9 cellular contexts compared by ENCODE assay signal in genomic region chr1:160789702-160790611, GRCh38. TPM values are rescaled to one million over a fixed set of nuclear protein-coding genes. Genes with fewer than 3 reads are reported as not detected.
DNase-seq lines count a peak whose midpoint lies in the region; ATAC-seq, FAIRE-seq and TF ChIP-seq lines count a peak whose summit lies in the region.
"Had no signal": no experiment of that assay in that cellular context is flagged by ENCODE, and none has a peak within 500 bp of the region (broad histone marks: within the 10 kb centered on the region; RNA-seq: fewer than 3 reads in every experiment).

No MANE protein-coding gene starts in this region.

- no peak overlapping the region for H3K4me3 ChIP-seq in HepG2 (replicated peaks in 1 of 3; ENCODE audit: insufficient read depth in 1 of 3, low read depth in 2 of 3, low read length in 3 of 3)

- no peaks in the 10 kb centered on the region for H3K27me3 ChIP-seq in HepG2 (ENCODE audit: control insufficient read depth in 1 of 2, insufficient read depth in 2 of 2, low read length in 2 of 2)
- no peaks in the 10 kb centered on the region for H3K27me3 ChIP-seq in foreskin keratinocyte

- no peaks in the 10 kb centered on the region for H3K9me3 ChIP-seq in HepG2 (ENCODE audit: low read length)

- in situ Hi-C loops in HepG2 (cut with HindIII; ENCODE audit: extremely low pct_ligation_motif_present, low pct_unique_long_range_greater_than_20kb) = no loop called here

- 58% methylated on average over 13 of the region's 13 CpGs for whole genome bisulfite sequencing in HepG2 (ENCODE audit: low lambda C conversion rate)

- no TSS peak for BruUV-seq in HepG2 (replicated peaks; lab: Mats Ljungman, UMichigan)

- no peak for TF ChIP-seq RAD21 in HepG2 (CRISPR knock-in tag; IDR thresholded peaks at IDR 0.05)

- POLR2A ChIA-PET in HepG2 (lab: Yijun Ruan, JAX) = no interaction called here

- no peak for TF ChIP-seq CTCF in HepG2 (CRISPR knock-in tag; IDR thresholded peaks at IDR 0.05)
- no peak for TF ChIP-seq CTCF in foreskin keratinocyte (conservative IDR thresholded peaks at IDR 0.05)

- TF ChIP-seq POLR2A in HepG2 (IDR thresholded peaks at IDR 0.05; ENCODE audit: insufficient read depth in 1 of 2, low read depth in 2 of 2, low read length in 2 of 2) = no peak

- H3K4me1 ChIP-seq in HepG2 (ENCODE audit: insufficient read depth, low read length) = no peaks in the 10 kb centered on the region
- no peaks in the 10 kb centered on the region for H3K4me1 ChIP-seq in foreskin keratinocyte

- CTCF ChIA-PET in HepG2 (lab: Yijun Ruan, JAX; ENCODE audit: low intra/inter-chr PET ratio, low total read pairs) = no interaction called here

- no peaks in the 10 kb centered on the region for H3K79me2 ChIP-seq in HepG2 (ENCODE audit: insufficient read depth, low read length)

- H3K36me3 ChIP-seq in HepG2 (replicated peaks in 1 of 2; ENCODE audit: control insufficient read depth in 1 of 2, insufficient read depth in 2 of 2, low read length in 2 of 2) = no peaks in the 10 kb centered on the region

- intact Hi-C loops in HepG2 (cut with micrococcal nuclease; ENCODE audit: unreplicated experiment) = no loop called here

- no peak for DNase-seq in HepG2 (ENCODE audit: low spot score)
- DNase-seq in SIG-M5 (lab: John Stamatoyannopoulos, UW) = no peak
- DNase-seq in foreskin keratinocyte = no peak
- DNase-seq in NCI-H187 (lab: John Stamatoyannopoulos, UW) = no peak
- DNase-seq in activated T-cell treated with anti-CD3 and anti-CD28 coated beads, Interleukin-2, amount 50 U/mL, for 48 hours = no peak
- DNase-seq: NCI-H345 had no signal

- H4K20me1 ChIP-seq in HepG2 (ENCODE audit: insufficient read depth, low read length) = no peaks in the 10 kb centered on the region

- no peak for FAIRE-seq in HepG2 (lab: Jason Lieb, UNC)

- no peak overlapping the region for H3K9ac ChIP-seq in HepG2 (ENCODE audit: insufficient read depth, low read depth, low read length)

- ATAC-seq in GM18508 (IDR thresholded peaks at IDR 0.05; ENCODE audit: insufficient read depth, unreplicated experiment) (peak; percentile 69), GM21528 (IDR thresholded peaks at IDR 0.05; ENCODE audit: low FRiP score, unreplicated experiment) (peak; percentile 83), HG03460 (IDR thresholded peaks at IDR 0.05; ENCODE audit: unreplicated experiment) (peak; percentile 82), HepG2 (no peak), foreskin keratinocyte (no peak)

- H3K4me2 ChIP-seq in HepG2 (ENCODE audit: low read depth, low read length) = no peak overlapping the region

- no peak overlapping the region for H2AFZ ChIP-seq in HepG2 (ENCODE audit: low read length)

- H3K27ac ChIP-seq in HepG2 (ENCODE audit: extremely low read length, insufficient read depth, low read length) = no peak overlapping the region
- no peak overlapping the region for H3K27ac ChIP-seq in foreskin keratinocyte

- no peak for TF ChIP-seq EP300 in HepG2 (IDR thresholded peaks at IDR 0.05; ENCODE audit: low read depth in 2 of 2, low read length in 2 of 2)
- TF ChIP-seq EP300 in HepG2 (CRISPR knock-in tag; IDR thresholded peaks at IDR 0.05; ENCODE audit: borderline replicate concordance) = no peak

TF ChIP-seq in HepG2, 621 proteins besides CTCF, POLR2A, EP300 and RAD21:
- peak; percentile 33; the same call in 1 of the 2 replicates for TF ChIP-seq CREB1 (IDR thresholded peaks at IDR 0.05)
- no peak for TF ChIP-seq CREB1 (CRISPR knock-in tag; IDR thresholded peaks at IDR 0.05)
- no peak for TF ChIP-seq ZNF296 (CRISPR knock-in tag; conservative IDR thresholded peaks at IDR 0.05)
- no peak for TF ChIP-seq SP2 (CRISPR knock-in tag; IDR thresholded peaks at IDR 0.05)

RNA-seq across cellular contexts. Expression of gene LY9, which starts 6.0 kb away (rescaled TPM):
- not detected in 2 replicates for total RNA-seq in HepG2 (2016; rRNA removed; fragmentation: Illumina TruSeq; extraction: Trizol)
- not detected in 2 replicates for total RNA-seq in HepG2 (2016; cell fraction: cytosol; rRNA removed; fragmentation: Illumina TruSeq; extraction: Trizol; ENCODE audit: low read depth)
- not detected in 2 replicates for total RNA-seq in HepG2 (2016; cell fraction: insoluble cytoplasmic fraction; rRNA removed; fragmentation: Illumina TruSeq; extraction: Trizol)
- not detected in 2 replicates for total RNA-seq in HepG2 (2016; cell fraction: membrane; rRNA removed; fragmentation: Illumina TruSeq; extraction: Trizol)
- not detected in 2 replicates for total RNA-seq in HepG2 (2016; cell fraction: nucleus; rRNA removed; fragmentation: Illumina TruSeq; extraction: Trizol)
- not detected in 2 replicates for polyA plus RNA-seq in HepG2 (2011; rRNA removed)
- polyA plus RNA-seq in HepG2 (2011; cell fraction: cytosol; rRNA removed) = not detected in 2 replicates
- not detected in 2 replicates for polyA plus RNA-seq in HepG2 (2011; cell fraction: nucleus; rRNA removed)
- polyA plus RNA-seq in HepG2 (2012) = not detected in 2 replicates
- polyA plus RNA-seq in HepG2 (2016; cell fraction: cytosol; fragmentation: Illumina TruSeq; extraction: Trizol; ENCODE audit: low read depth) = not detected in 2 replicates
- polyA plus RNA-seq in HepG2 (2016; cell fraction: insoluble cytoplasmic fraction; fragmentation: Illumina TruSeq; extraction: Trizol; ENCODE audit: low read depth) = not detected in 2 replicates
- not detected in 2 replicates for polyA plus RNA-seq in HepG2 (2016; cell fraction: membrane; fragmentation: Illumina TruSeq; extraction: Trizol; ENCODE audit: low read depth)
- polyA plus RNA-seq in HepG2 (2016; cell fraction: nucleus; fragmentation: Illumina TruSeq; extraction: Trizol; ENCODE audit: insufficient read depth, low read depth) = not detected in 2 replicates
- 0.07 TPM in 1 of 2 replicates, not detected in the other for polyA minus RNA-seq in HepG2 (2011; rRNA and poly(A)+ RNA removed; ENCODE audit: low replicate concordance)
- polyA minus RNA-seq in HepG2 (2011; cell fraction: cytosol; rRNA and poly(A)+ RNA removed) = not detected in 2 replicates
- polyA minus RNA-seq in HepG2 (2011; cell fraction: nucleus; rRNA and poly(A)+ RNA removed) = not detected in 2 replicates
- not detected in 2 replicates for total RNA-seq in foreskin keratinocyte
- polyA plus RNA-seq in foreskin keratinocyte = not detected in 2 replicates

RNA-seq across cellular contexts. Expression of gene SLAMF7, which starts 50.9 kb away (rescaled TPM):
- not detected in 2 replicates for total RNA-seq in HepG2 (2016; rRNA removed; fragmentation: Illumina TruSeq; extraction: Trizol)
- not detected in 2 replicates for total RNA-seq in HepG2 (2016; cell fraction: cytosol; rRNA removed; fragmentation: Illumina TruSeq; extraction: Trizol; ENCODE audit: low read depth)
- not detected in 2 replicates for total RNA-seq in HepG2 (2016; cell fraction: insoluble cytoplasmic fraction; rRNA removed; fragmentation: Illumina TruSeq; extraction: Trizol)
- not detected in 2 replicates for total RNA-seq in HepG2 (2016; cell fraction: membrane; rRNA removed; fragmentation: Illumina TruSeq; extraction: Trizol)
- not detected in 2 replicates for total RNA-seq in HepG2 (2016; cell fraction: nucleus; rRNA removed; fragmentation: Illumina TruSeq; extraction: Trizol)
- not detected in 2 replicates for polyA plus RNA-seq in HepG2 (2011; rRNA removed)
- polyA plus RNA-seq in HepG2 (2011; cell fraction: cytosol; rRNA removed) = 0.03 TPM in 1 of 2 replicates, not detected in the other
- polyA plus RNA-seq in HepG2 (2011; cell fraction: nucleus; rRNA removed) = 0.05 TPM in 1 of 2 replicates, not detected in the other
- not detected in 2 replicates for polyA plus RNA-seq in HepG2 (2012)
- not detected in 2 replicates for polyA plus RNA-seq in HepG2 (2016; cell fraction: cytosol; fragmentation: Illumina TruSeq; extraction: Trizol; ENCODE audit: low read depth)
- not detected in 2 replicates for polyA plus RNA-seq in HepG2 (2016; cell fraction: insoluble cytoplasmic fraction; fragmentation: Illumina TruSeq; extraction: Trizol; ENCODE audit: low read depth)
- not detected in 2 replicates for polyA plus RNA-seq in HepG2 (2016; cell fraction: membrane; fragmentation: Illumina TruSeq; extraction: Trizol; ENCODE audit: low read depth)
- polyA plus RNA-seq in HepG2 (2016; cell fraction: nucleus; fragmentation: Illumina TruSeq; extraction: Trizol; ENCODE audit: insufficient read depth, low read depth) = not detected in 2 replicates
- 0.07 TPM in 1 of 2 replicates, not detected in the other for polyA minus RNA-seq in HepG2 (2011; rRNA and poly(A)+ RNA removed; ENCODE audit: low replicate concordance)
- polyA minus RNA-seq in HepG2 (2011; cell fraction: cytosol; rRNA and poly(A)+ RNA removed) = not detected in 2 replicates
- not detected in 2 replicates for polyA minus RNA-seq in HepG2 (2011; cell fraction: nucleus; rRNA and poly(A)+ RNA removed)
- 4.7 and 8.7 TPM in 2 replicates for total RNA-seq in foreskin keratinocyte
- polyA plus RNA-seq in foreskin keratinocyte = 3.1 and 5.4 TPM in 2 replicates

Comparison
In these comparisons a context has a peak if more than half of its experiments do, and no peak if none do; other contexts are left out.
1. ATAC-seq: peak in GM18508 (single experiment), GM21528 (single experiment) and HG03460 (single experiment); none in HepG2 (single experiment) and foreskin keratinocyte (single experiment).